In genomic region chr13:79211377-79211776, GRCh38 we compare ENCODE assay signal across 25 cellular contexts.
"Had no signal": no experiment of that assay in that cellular context is flagged by ENCODE, and none has a peak within 500 bp of the region (broad histone marks: within the 10 kb centered on the region; RNA-seq: fewer than 3 reads in every experiment).

No MANE protein-coding gene starts in this region.

- ATAC-seq: activated CD8-positive, alpha-beta memory T cell treated with anti-CD3 and anti-CD28 coated beads, Interleukin-2, amount 10 ng/mL, durations not matched to agents 7 days and 5 days; activated naive CD8-positive, alpha-beta T cell treated with anti-CD3 and anti-CD28 coated beads, Interleukin-2, amount 50 U/mL, for 24 hours; T-cell; T-helper 17 cell had no signal

- H3K36me3 ChIP-seq: SJSA1, WERI-Rb-1 had no signal

- H3K9me3 ChIP-seq: SJSA1, SK-N-SH had no signal

- DNase-seq: activated CD4-positive, alpha-beta memory T cell treated with anti-CD3 and anti-CD28 coated beads, Interleukin-2, amount 10 ng/mL, durations not matched to agents 7 days and 5 days; activated CD4-positive, alpha-beta T cell treated with anti-CD3 and anti-CD28 coated beads for 1 hour; activated CD4-positive, alpha-beta T cell treated with anti-CD3 and anti-CD28 coated beads for 48 hours; activated CD4-positive, CD25-positive, alpha-beta regulatory T cell; activated CD8-positive, alpha-beta memory T cell treated with anti-CD3 and anti-CD28 coated beads for 24 hours; activated CD8-positive, alpha-beta memory T cell treated with anti-CD3 and anti-CD28 coated beads, Interleukin-2, amount 10 ng/mL, durations not matched to agents 7 days and 5 days; activated CD8-positive, alpha-beta memory T cell treated with anti-CD3 and anti-CD28 coated beads, Interleukin-2, amount 50 U/mL, for 48 hours; activated effector memory CD4-positive, alpha-beta T cell treated with Interleukin-2 at 50 U/mL for 16 hours; activated naive CD4-positive, alpha-beta T cell treated with anti-CD3 and anti-CD28 coated beads, Interleukin-2, amount 10 ng/mL, durations not matched to agents 7 days and 5 days; activated naive CD8-positive, alpha-beta T cell treated with anti-CD3 and anti-CD28 coated beads, Interleukin-2, amount 50 U/mL, for 24 hours; activated T-cell treated with anti-CD3 and anti-CD28 coated beads, Interleukin-2, amount 50 U/mL, for 48 hours; anterior cingulate cortex; caudate nucleus; Karpas-422; KBM-7; NCI-H1048; NCI-H1694 treated with DMSO at 0.1 percent for 48 hours; NCI-H2029; NCI-H524 treated with DMSO at 0.1 percent for 48 hours; Right ventricle myocardium superior; SK-N-SH; T-cell; T-helper 17 cell; WERI-Rb-1 had no signal

- H3K27ac ChIP-seq: SJSA1, WERI-Rb-1 had no signal

- H3K4me3 ChIP-seq: SJSA1 had no signal

- H3K4me1 ChIP-seq: SJSA1 had no signal
